In genomic region chr4:15054546-15054945, GRCh38 we compare ENCODE assay signal across 12 cellular contexts. TPM values are rescaled to one million over a fixed set of nuclear protein-coding genes. Genes with fewer than 3 reads are reported as not detected.
DNase-seq lines count a peak whose midpoint lies in the region; ATAC-seq and TF ChIP-seq lines count a peak whose summit lies in the region.
"Had no signal": no experiment of that assay in that cellular context is flagged by ENCODE, and none has a peak within 500 bp of the region (broad histone marks: within the 10 kb centered on the region; RNA-seq: fewer than 3 reads in every experiment).

No MANE protein-coding gene starts in this region.

- H3K9me3 Mint-ChIP-seq in natural killer cell (no peaks in the 10 kb centered on the region), osteocyte (ENCODE audit: unreplicated experiment) (no peaks in the 10 kb centered on the region)
- H3K9me3 Mint-ChIP-seq in natural killer cell treated with Interleukin-12 subunit alpha and Interleukin-12 subunit beta and Interleukin-15 and Interleukin-18, amount 100 ng/mL, for 72 hours = no peaks in the 10 kb centered on the region
- H3K9me3 Mint-ChIP-seq: CD8-positive, alpha-beta T cell had no signal

- H3K4me3 Mint-ChIP-seq in natural killer cell (no peak overlapping the region), osteocyte (ENCODE audit: unreplicated experiment) (no peak overlapping the region)
- no peak overlapping the region for H3K4me3 Mint-ChIP-seq in natural killer cell treated with Interleukin-12 subunit alpha and Interleukin-12 subunit beta and Interleukin-15 and Interleukin-18, amount 100 ng/mL, for 72 hours
- H3K4me3 Mint-ChIP-seq: B cell; CD8-positive, alpha-beta T cell had no signal

- intact Hi-C loops in natural killer cell (cut with micrococcal nuclease) = no loop called here
- intact Hi-C loops in sciatic nerve (cut with DNase I) = no loop called here

- H3K36me3 Mint-ChIP-seq in natural killer cell = no peaks in the 10 kb centered on the region
- H3K36me3 Mint-ChIP-seq in natural killer cell treated with Interleukin-12 subunit alpha and Interleukin-12 subunit beta and Interleukin-15 and Interleukin-18, amount 100 ng/mL, for 72 hours = peaks cover 7% of the 10 kb centered on the region
- peaks cover 50% of the 10 kb centered on the region for H3K36me3 Mint-ChIP-seq in osteocyte (ENCODE audit: unreplicated experiment)

- no peak for ATAC-seq in natural killer cell
- ATAC-seq in natural killer cell treated with Interleukin-12 subunit alpha and Interleukin-12 subunit beta and Interleukin-15 and Interleukin-18, amount 100 ng/mL, for 72 hours = no peak
- ATAC-seq in sciatic nerve = no peak
- ATAC-seq: A549; CD8-positive, alpha-beta T cell had no signal

- no peak for DNase-seq in natural killer cell
- DNase-seq in natural killer cell treated with Interleukin-12 subunit alpha and Interleukin-12 subunit beta and Interleukin-15 and Interleukin-18, amount 100 ng/mL, for 72 hours (ENCODE audit: low spot score) = no peak
- peak; percentile 75 for DNase-seq in foreskin melanocyte
- DNase-seq in osteocyte (ENCODE audit: extremely low spot score, unreplicated experiment) = no peak
- DNase-seq in sciatic nerve (ENCODE audit: low spot score) = no peak
- DNase-seq in ecto neural progenitor cell (ENCODE audit: low spot score) = no peak
- no peak for DNase-seq in NCI-H82 treated with DMSO at 0.1 percent for 48 hours (lab: John Stamatoyannopoulos, UW; ENCODE audit: unreplicated experiment)
- DNase-seq: CD8-positive, alpha-beta T cell; DMS 273 treated with DMSO at 0.1 percent for 48 hours; GM23248 had no signal

- H3K27ac Mint-ChIP-seq in natural killer cell = peak overlapping the region; percentile 11 to 31
- H3K27ac Mint-ChIP-seq in natural killer cell treated with Interleukin-12 subunit alpha and Interleukin-12 subunit beta and Interleukin-15 and Interleukin-18, amount 100 ng/mL, for 72 hours = no peak overlapping the region
- peak overlapping the region; percentile 37 for H3K27ac Mint-ChIP-seq in osteocyte (ENCODE audit: unreplicated experiment)
- H3K27ac Mint-ChIP-seq: B cell; CD8-positive, alpha-beta T cell had no signal

- H3K4me1 Mint-ChIP-seq in natural killer cell = peaks cover 0 to 14% of the 10 kb centered on the region in 2 donors
- peaks cover 4 to 7% of the 10 kb centered on the region in 2 donors for H3K4me1 Mint-ChIP-seq in natural killer cell treated with Interleukin-12 subunit alpha and Interleukin-12 subunit beta and Interleukin-15 and Interleukin-18, amount 100 ng/mL, for 72 hours (ENCODE audit: low read depth in 2 of 2)
- peaks cover 19% of the 10 kb centered on the region for H3K4me1 Mint-ChIP-seq in osteocyte (ENCODE audit: unreplicated experiment)
- H3K4me1 Mint-ChIP-seq: B cell had no signal

- no peak for TF ChIP-seq CTCF in natural killer cell (IDR thresholded peaks at IDR 0.05)
- TF ChIP-seq CTCF in osteocyte (IDR thresholded peaks at IDR 0.05) = no peak

- H3K27me3 Mint-ChIP-seq in natural killer cell (ENCODE audit: low read depth in 2 of 2) (no peaks in the 10 kb centered on the region), osteocyte (ENCODE audit: unreplicated experiment) (no peaks in the 10 kb centered on the region)
- H3K27me3 Mint-ChIP-seq in natural killer cell treated with Interleukin-12 subunit alpha and Interleukin-12 subunit beta and Interleukin-15 and Interleukin-18, amount 100 ng/mL, for 72 hours = no peaks in the 10 kb centered on the region
- H3K27me3 Mint-ChIP-seq: B cell had no signal

RNA-seq across cellular contexts. Expression of gene CPEB2, which starts 52.3 kb away (rescaled TPM):
- 10 to 100 TPM; 24.7 to 32.5 (median 29.0) TPM for total RNA-seq in natural killer cell
- total RNA-seq in natural killer cell treated with Interleukin-12 subunit alpha and Interleukin-12 subunit beta and Interleukin-15 and Interleukin-18, amount 100 ng/mL, for 72 hours = 1 to 10 TPM; 5.4 to 8.6 TPM
- 60.0 and 65.7 TPM in 2 replicates for total RNA-seq in osteocyte
- total RNA-seq in sciatic nerve = 44.1 TPM

Comparison
In these comparisons a context has a peak if more than half of its experiments do, and no peak if none do; other contexts are left out.
1. H3K27ac Mint-ChIP-seq: peak in natural killer cell (2 of 2) and osteocyte (single experiment); none in natural killer cell treated with Interleukin-12 subunit alpha and Interleukin-12 subunit beta and Interleukin-15 and Interleukin-18, amount 100 ng/mL, for 72 hours (0 of 2).